In the genomic region with DNA sequence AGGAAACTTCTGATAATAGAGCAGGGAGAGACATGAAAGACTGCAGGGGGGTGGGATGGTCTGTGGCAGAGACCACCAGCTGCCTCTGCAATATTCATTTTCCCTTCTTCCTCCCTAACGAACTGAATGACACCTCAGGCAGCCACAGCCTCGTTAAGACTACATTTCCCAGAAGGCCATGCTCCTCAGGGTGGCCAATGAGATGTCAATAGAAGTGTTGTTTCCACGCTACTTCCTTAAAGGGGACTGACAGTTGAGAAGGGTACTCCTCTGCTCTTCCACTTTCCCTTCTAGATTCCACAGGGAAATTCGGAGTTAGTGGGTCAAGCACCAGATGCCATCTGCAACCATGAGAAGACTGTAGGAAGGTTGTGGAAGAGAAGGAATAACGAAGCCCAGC, we compare ENCODE assay signal across 9 cellular contexts. TPM values are rescaled to one million over a fixed set of nuclear protein-coding genes. Genes with fewer than 3 reads are reported as not detected.
DNase-seq lines count a peak whose midpoint lies in the region; ATAC-seq lines count a peak whose summit lies in the region.
"Had no signal": no experiment of that assay in that cellular context is flagged by ENCODE, and none has a peak within 500 bp of the region (broad histone marks: within the 10 kb centered on the region; RNA-seq: fewer than 3 reads in every experiment).

No MANE protein-coding gene starts in this region.

- no peaks in the 10 kb centered on the region for H3K36me3 ChIP-seq in HUES6 (ENCODE audit: control insufficient read depth, insufficient read depth, low read length)

- peaks cover 3% of the 10 kb centered on the region for H3K4me1 ChIP-seq in HUES6 (ENCODE audit: control insufficient read depth, insufficient read depth, low read length)

- no peaks in the 10 kb centered on the region for H3K9me3 ChIP-seq in HUES6 (ENCODE audit: control insufficient read depth, insufficient read depth, low read depth, low read length)

- no peak overlapping the region for H3K27ac ChIP-seq in HUES6 (ENCODE audit: low read depth, low read length)
- H3K27ac ChIP-seq: 22Rv1 had no signal

- H3K27me3 ChIP-seq in HUES6 (ENCODE audit: control insufficient read depth, insufficient read depth, low read length): no peaks in the 10 kb centered on the region

- peak; percentile 93 for ATAC-seq in GM21447 (IDR thresholded peaks at IDR 0.05; ENCODE audit: unreplicated experiment)

- peak; percentile 52 for DNase-seq in DMS 273 (lab: John Stamatoyannopoulos, UW; ENCODE audit: unreplicated experiment)
- no peak for DNase-seq in DMS 273 treated with DMSO at 0.1 percent for 48 hours (lab: John Stamatoyannopoulos, UW)
- DNase-seq in anterior cingulate cortex (lab: John Stamatoyannopoulos, UW): peak in 48 of 58 donors; percentile 1 to 78 (median 20)
- peak; percentile 7 for DNase-seq in kidney glomerular epithelial cell (lab: John Stamatoyannopoulos, UW)
- DNase-seq in hepatic stellate cell (ENCODE audit: low spot score): no peak
- no peak for DNase-seq in mesenteric fat pad (ENCODE audit: low spot score)

- H3K9ac ChIP-seq in HUES6 (ENCODE audit: low read length): no peak overlapping the region

- H3K4me3 ChIP-seq in HUES6 (ENCODE audit: low read depth, low read length): peak overlapping the region; percentile 29; the same call in 1 of the 2 replicates

RNA-seq across cellular contexts. Expression of a gene that starts 52.0 kb away (rescaled TPM):
- total RNA-seq in mesenteric fat pad: 38.3 TPM

Comparison
In these comparisons a context has a peak if more than half of its experiments do, and no peak if none do; other contexts are left out.
1. DNase-seq: peak in DMS 273 (single experiment), anterior cingulate cortex (48 of 58) and kidney glomerular epithelial cell (single experiment); none in DMS 273 treated with DMSO at 0.1 percent for 48 hours (single experiment), hepatic stellate cell (single experiment) and mesenteric fat pad (single experiment).